ENCODE assay signal across 11 cellular contexts in the genomic region with DNA sequence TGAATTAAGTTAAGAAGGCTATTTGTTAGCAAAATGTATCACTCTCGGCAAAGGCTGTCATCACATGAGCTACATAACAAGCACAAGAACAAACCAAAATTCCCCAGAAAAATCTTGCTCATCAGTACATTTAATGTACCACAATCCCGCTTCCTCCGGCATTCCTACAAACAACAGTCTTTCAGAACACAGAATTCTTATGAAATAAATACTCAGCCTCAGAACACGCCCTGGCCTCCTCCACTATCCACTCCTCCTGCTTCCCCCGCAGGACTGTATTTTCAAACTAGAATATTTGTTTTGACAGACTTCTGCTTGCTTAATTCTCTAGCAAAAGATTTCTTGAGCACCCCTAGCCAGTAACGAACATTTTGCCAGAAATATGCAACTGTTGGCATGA.
DNase-seq lines count a peak whose midpoint lies in the region; ATAC-seq, FAIRE-seq and TF ChIP-seq lines count a peak whose summit lies in the region.
"Had no signal": no experiment of that assay in that cellular context is flagged by ENCODE, and none has a peak within 500 bp of the region (broad histone marks: within the 10 kb centered on the region; RNA-seq: fewer than 3 reads in every experiment).

No MANE protein-coding gene starts in this region.

- H3K27ac ChIP-seq in A549: peak overlapping the region in 1 of 2 experiments; percentile 9; a peak in 1 of 6 replicates
- H3K27ac ChIP-seq in body of pancreas: no peak overlapping the region
- H3K27ac ChIP-seq in heart right ventricle: peak overlapping the region in 9 of 10 donors; percentile 2 to 60 (median 28)
- H3K27ac ChIP-seq in psoas muscle: no peak overlapping the region

- H3K27me3 ChIP-seq in body of pancreas (no peaks in the 10 kb centered on the region), heart right ventricle (no peaks in the 10 kb centered on the region), psoas muscle (ENCODE audit: insufficient read depth in 3 of 3, low read length in 2 of 3) (no peaks in the 10 kb centered on the region)

- no peaks in the 10 kb centered on the region for H3K9me3 Mint-ChIP-seq in stimulated activated effector memory CD8-positive, alpha-beta T cell treated with anti-CD3 and anti-CD28 coated beads, Interleukin-12 subunit alpha, Interleukin-12 subunit beta, amount 100 ng/mL, for 72 hours
- H3K9me3 Mint-ChIP-seq: activated CD4-positive, alpha-beta memory T cell treated with anti-CD3 and anti-CD28 coated beads, Interleukin-2, amount 10 ng/mL, durations not matched to agents 7 days and 5 days had no signal

- no peak for TF ChIP-seq POLR2A in A549 (IDR thresholded peaks at IDR 0.05; ENCODE audit: low read length)
- no peak for TF ChIP-seq POLR2A in body of pancreas (IDR thresholded peaks at IDR 0.05)

- no peak for DNase-seq in A549 (ENCODE audit: low read depth in 1 of 2, low spot score in 1 of 2)
- DNase-seq in body of pancreas: peak in 2 of 4 donors; percentile 19 to 34
- no peak for DNase-seq in heart right ventricle
- peak; percentile 46 to 55 for DNase-seq in psoas muscle
- no peak for DNase-seq in stimulated activated effector memory CD8-positive, alpha-beta T cell treated with anti-CD3 and anti-CD28 coated beads, Interleukin-12 subunit alpha, Interleukin-12 subunit beta, amount 100 ng/mL, for 72 hours (ENCODE audit: low spot score in 2 of 2)
- no peak for DNase-seq in retina
- no peak for DNase-seq in NK-92 treated with Interleukin-12 subunit alpha and Interleukin-12 subunit beta, amount 100 ng/mL, for 24 hours (lab: John Stamatoyannopoulos, UW)
- DNase-seq: activated CD4-positive, alpha-beta memory T cell treated with anti-CD3 and anti-CD28 coated beads, Interleukin-2, amount 10 ng/mL, durations not matched to agents 7 days and 5 days; kidney; NCI-H1092 had no signal

- WGBS in A549 (ENCODE audit: missing lambda C conversion rate): 80% methylated on average over 6 of the region's 6 CpGs
- WGBS in body of pancreas, 2 donors: 89 to 90% methylated on average over 6 of the region's 6 CpGs
- WGBS in heart right ventricle, 2 donors: 70 to 73% methylated on average over 6 of the region's 6 CpGs
- 61 to 80% (median 67%) methylated on average over 6 of the region's 6 CpGs for WGBS in psoas muscle, 3 donors

- FAIRE-seq in A549 (lab: Jason Lieb, UNC): no peak
- FAIRE-seq: kidney had no signal

- H3K27ac Mint-ChIP-seq in stimulated activated effector memory CD8-positive, alpha-beta T cell treated with anti-CD3 and anti-CD28 coated beads, Interleukin-12 subunit alpha, Interleukin-12 subunit beta, amount 100 ng/mL, for 72 hours: no peak overlapping the region
- H3K27ac Mint-ChIP-seq: activated CD4-positive, alpha-beta memory T cell treated with anti-CD3 and anti-CD28 coated beads, Interleukin-2, amount 10 ng/mL, durations not matched to agents 7 days and 5 days had no signal

- H3K4me3 ChIP-seq in A549 (no peak overlapping the region), body of pancreas (no peak overlapping the region), heart right ventricle (no peak overlapping the region), psoas muscle (no peak overlapping the region)

- CTCF ChIA-PET in A549 (lab: Yijun Ruan, JAX): interaction anchor here (0.9 to 2.6 kb wide), 4 partner anchors 10 to 636 kb away, joined by 3 to 9 read pairs (median 3); no protein-coding TSS in a partner anchor

- TF ChIP-seq CTCF in A549 (IDR thresholded peaks at IDR 0.05) (no peak), body of pancreas (IDR thresholded peaks at IDR 0.05) (no peak), heart right ventricle (IDR thresholded peaks at IDR 0.05) (no peak), psoas muscle (IDR thresholded peaks at IDR 0.05) (no peak)

- POLR2A ChIA-PET in A549 (lab: Yijun Ruan, JAX): no interaction called here

- H3K4me1 Mint-ChIP-seq in stimulated activated effector memory CD8-positive, alpha-beta T cell treated with anti-CD3 and anti-CD28 coated beads, Interleukin-12 subunit alpha, Interleukin-12 subunit beta, amount 100 ng/mL, for 72 hours: peaks cover 21% of the 10 kb centered on the region

- no peak for TF ChIP-seq EP300 in A549 (IDR thresholded peaks at IDR 0.05)

- ATAC-seq in A549 (no peak), body of pancreas (peak; percentile 21), heart right ventricle (peak; percentile 31 to 83 (median 40)), psoas muscle (peak in 1 of 4 donors; percentile 53), HG02973 (IDR thresholded peaks at IDR 0.05; ENCODE audit: unreplicated experiment) (no peak)
- ATAC-seq in stimulated activated effector memory CD8-positive, alpha-beta T cell treated with anti-CD3 and anti-CD28 coated beads, Interleukin-12 subunit alpha, Interleukin-12 subunit beta, amount 100 ng/mL, for 72 hours: no peak

- intact Hi-C loops in body of pancreas (cut with DNase I) (no loop called here), heart right ventricle (cut with DNase I) (loop anchor here in 1 of 10 donors (5.0 kb wide), 1 partner anchor 52 kb away; no protein-coding TSS in a partner anchor), psoas muscle (cut with DNase I) (no loop called here)

- no peak overlapping the region for H3K4me3 Mint-ChIP-seq in stimulated activated effector memory CD8-positive, alpha-beta T cell treated with anti-CD3 and anti-CD28 coated beads, Interleukin-12 subunit alpha, Interleukin-12 subunit beta, amount 100 ng/mL, for 72 hours
- H3K4me3 Mint-ChIP-seq: activated CD4-positive, alpha-beta memory T cell treated with anti-CD3 and anti-CD28 coated beads, Interleukin-2, amount 10 ng/mL, durations not matched to agents 7 days and 5 days had no signal

- peak overlapping the region; percentile 69; the same call in 1 of the 3 replicates for H3K4me2 ChIP-seq in A549

- no peaks in the 10 kb centered on the region for H3K9me3 ChIP-seq in A549
- H3K9me3 ChIP-seq in body of pancreas: no peaks in the 10 kb centered on the region
- no peaks in the 10 kb centered on the region for H3K9me3 ChIP-seq in heart right ventricle
- H3K9me3 ChIP-seq in psoas muscle: no peaks in the 10 kb centered on the region

- peaks cover 7% of the 10 kb centered on the region for H3K36me3 Mint-ChIP-seq in stimulated activated effector memory CD8-positive, alpha-beta T cell treated with anti-CD3 and anti-CD28 coated beads, Interleukin-12 subunit alpha, Interleukin-12 subunit beta, amount 100 ng/mL, for 72 hours

- H3K4me1 ChIP-seq in A549 (peaks cover 81% of the 10 kb centered on the region), body of pancreas (peaks cover 19% of the 10 kb centered on the region), heart right ventricle (peaks cover 0 to 62% (median 26%) of the 10 kb centered on the region in 9 donors), psoas muscle (peaks cover 16% of the 10 kb centered on the region)

- H3K36me3 ChIP-seq in body of pancreas (replicated peaks in 1 of 2; ENCODE audit: insufficient read depth in 1 of 2, low read depth in 2 of 2) (no peaks in the 10 kb centered on the region), heart right ventricle (no peaks in the 10 kb centered on the region), psoas muscle (ENCODE audit: insufficient read depth in 1 of 2, low read depth in 1 of 2) (no peaks in the 10 kb centered on the region)

- TF ChIP-seq RAD21 in A549 (conservative IDR thresholded peaks at IDR 0.05 in 1 of 2, IDR thresholded peaks at IDR 0.05 in 1 of 2): no peak

TF ChIP-seq in A549, 52 proteins besides CTCF, POLR2A, EP300 and RAD21 (continues in another document):
- TF ChIP-seq FOSB (CRISPR knock-in tag; IDR thresholded peaks at IDR 0.05): no peak
- no peak for TF ChIP-seq SREBF2 (IDR thresholded peaks at IDR 0.05)
- TF ChIP-seq, protein P1, sequence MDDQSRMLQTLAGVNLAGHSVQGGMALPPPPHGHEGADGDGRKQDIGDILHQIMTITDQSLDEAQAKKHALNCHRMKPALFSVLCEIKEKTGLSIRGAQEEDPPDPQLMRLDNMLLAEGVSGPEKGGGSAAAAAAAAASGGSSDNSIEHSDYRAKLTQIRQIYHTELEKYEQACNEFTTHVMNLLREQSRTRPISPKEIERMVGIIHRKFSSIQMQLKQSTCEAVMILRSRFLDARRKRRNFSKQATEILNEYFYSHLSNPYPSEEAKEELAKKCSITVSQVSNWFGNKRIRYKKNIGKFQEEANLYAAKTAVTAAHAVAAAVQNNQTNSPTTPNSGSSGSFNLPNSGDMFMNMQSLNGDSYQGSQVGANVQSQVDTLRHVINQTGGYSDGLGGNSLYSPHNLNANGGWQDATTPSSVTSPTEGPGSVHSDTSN (IDR thresholded peaks at IDR 0.05): no peak
- no peak for TF ChIP-seq HOXB13 (CRISPR knock-in tag; IDR thresholded peaks at IDR 0.05; ENCODE audit: low read depth)
- TF ChIP-seq, protein P2, sequence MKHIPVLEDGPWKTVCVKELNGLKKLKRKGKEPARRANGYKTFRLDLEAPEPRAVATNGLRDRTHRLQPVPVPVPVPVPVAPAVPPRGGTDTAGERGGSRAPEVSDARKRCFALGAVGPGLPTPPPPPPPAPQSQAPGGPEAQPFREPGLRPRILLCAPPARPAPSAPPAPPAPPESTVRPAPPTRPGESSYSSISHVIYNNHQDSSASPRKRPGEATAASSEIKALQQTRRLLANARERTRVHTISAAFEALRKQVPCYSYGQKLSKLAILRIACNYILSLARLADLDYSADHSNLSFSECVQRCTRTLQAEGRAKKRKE (CRISPR knock-in tag; IDR thresholded peaks at IDR 0.05; ENCODE audit: low read depth): no peak
- TF ChIP-seq, protein P3, sequence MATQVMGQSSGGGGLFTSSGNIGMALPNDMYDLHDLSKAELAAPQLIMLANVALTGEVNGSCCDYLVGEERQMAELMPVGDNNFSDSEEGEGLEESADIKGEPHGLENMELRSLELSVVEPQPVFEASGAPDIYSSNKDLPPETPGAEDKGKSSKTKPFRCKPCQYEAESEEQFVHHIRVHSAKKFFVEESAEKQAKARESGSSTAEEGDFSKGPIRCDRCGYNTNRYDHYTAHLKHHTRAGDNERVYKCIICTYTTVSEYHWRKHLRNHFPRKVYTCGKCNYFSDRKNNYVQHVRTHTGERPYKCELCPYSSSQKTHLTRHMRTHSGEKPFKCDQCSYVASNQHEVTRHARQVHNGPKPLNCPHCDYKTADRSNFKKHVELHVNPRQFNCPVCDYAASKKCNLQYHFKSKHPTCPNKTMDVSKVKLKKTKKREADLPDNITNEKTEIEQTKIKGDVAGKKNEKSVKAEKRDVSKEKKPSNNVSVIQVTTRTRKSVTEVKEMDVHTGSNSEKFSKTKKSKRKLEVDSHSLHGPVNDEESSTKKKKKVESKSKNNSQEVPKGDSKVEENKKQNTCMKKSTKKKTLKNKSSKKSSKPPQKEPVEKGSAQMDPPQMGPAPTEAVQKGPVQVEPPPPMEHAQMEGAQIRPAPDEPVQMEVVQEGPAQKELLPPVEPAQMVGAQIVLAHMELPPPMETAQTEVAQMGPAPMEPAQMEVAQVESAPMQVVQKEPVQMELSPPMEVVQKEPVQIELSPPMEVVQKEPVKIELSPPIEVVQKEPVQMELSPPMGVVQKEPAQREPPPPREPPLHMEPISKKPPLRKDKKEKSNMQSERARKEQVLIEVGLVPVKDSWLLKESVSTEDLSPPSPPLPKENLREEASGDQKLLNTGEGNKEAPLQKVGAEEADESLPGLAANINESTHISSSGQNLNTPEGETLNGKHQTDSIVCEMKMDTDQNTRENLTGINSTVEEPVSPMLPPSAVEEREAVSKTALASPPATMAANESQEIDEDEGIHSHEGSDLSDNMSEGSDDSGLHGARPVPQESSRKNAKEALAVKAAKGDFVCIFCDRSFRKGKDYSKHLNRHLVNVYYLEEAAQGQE (IDR thresholded peaks at IDR 0.05): no peak
- TF ChIP-seq MAFK (IDR thresholded peaks at IDR 0.05; ENCODE audit: partially characterized antibody): no peak

Comparison
In these comparisons a context has a peak if more than half of its experiments do, and no peak if none do; other contexts are left out.
1. ATAC-seq: peak in body of pancreas (single experiment) and heart right ventricle (8 of 8); none in A549 (0 of 2), HG02973 (single experiment) and stimulated activated effector memory CD8-positive, alpha-beta T cell treated with anti-CD3 and anti-CD28 coated beads, Interleukin-12 subunit alpha, Interleukin-12 subunit beta, amount 100 ng/mL, for 72 hours (single experiment).
2. DNase-seq: peak in psoas muscle (2 of 2); none in A549 (0 of 2), heart right ventricle (0 of 2), stimulated activated effector memory CD8-positive, alpha-beta T cell treated with anti-CD3 and anti-CD28 coated beads, Interleukin-12 subunit alpha, Interleukin-12 subunit beta, amount 100 ng/mL, for 72 hours (0 of 2), retina (single experiment) and NK-92 treated with Interleukin-12 subunit alpha and Interleukin-12 subunit beta, amount 100 ng/mL, for 24 hours (single experiment).
3. H3K27ac ChIP-seq: peak in heart right ventricle (9 of 10); none in body of pancreas (0 of 4) and psoas muscle (single experiment).